ENCODE assay signal across 13 cellular contexts in the genomic region with DNA sequence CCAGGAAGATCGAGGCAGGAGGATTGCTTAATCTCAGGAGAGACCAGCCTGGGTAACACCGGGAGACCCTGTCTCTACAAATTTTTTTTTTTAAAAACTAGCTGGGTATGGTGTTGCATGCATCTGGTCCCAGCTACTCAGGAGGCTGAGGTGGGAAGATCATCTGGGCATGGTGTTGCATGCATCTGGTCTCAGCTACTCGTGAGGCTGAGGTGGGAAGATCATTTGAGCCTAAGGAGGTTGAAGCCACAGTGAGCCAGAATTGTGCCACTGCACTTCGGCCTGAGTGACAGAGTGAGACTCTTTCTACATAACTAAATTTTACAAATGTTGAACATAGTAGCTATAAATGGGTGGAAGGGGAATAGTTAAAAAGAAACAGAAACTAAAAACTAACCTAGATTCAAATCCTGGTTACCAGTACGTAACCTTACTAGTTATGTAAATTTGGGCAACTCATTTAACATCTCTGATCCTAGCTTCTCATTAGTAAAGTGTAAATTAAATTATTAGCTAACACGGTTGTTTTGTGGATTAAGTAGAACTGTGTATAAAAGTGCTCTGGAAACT. TPM values are rescaled to one million over a fixed set of nuclear protein-coding genes. Genes with fewer than 3 reads are reported as not detected.
DNase-seq lines count a peak whose midpoint lies in the region; ATAC-seq and TF ChIP-seq lines count a peak whose summit lies in the region.
"Had no signal": no experiment of that assay in that cellular context is flagged by ENCODE, and none has a peak within 500 bp of the region (broad histone marks: within the 10 kb centered on the region; RNA-seq: fewer than 3 reads in every experiment).

No MANE protein-coding gene starts in this region.

- H3K23me2 ChIP-seq in H9 (ENCODE audit: insufficient read length, low read depth, low read length, poor library complexity, severe bottlenecking), result no peaks in the 10 kb centered on the region

- H3K27ac ChIP-seq in CD4-positive, alpha-beta memory T cell (ENCODE audit: low read depth, low read length), result no peak overlapping the region
- no peak overlapping the region for H3K27ac ChIP-seq in H9 (ENCODE audit: insufficient read length, low read depth, low read length)
- H3K27ac ChIP-seq: thoracic aorta had no signal

- no peak overlapping the region for H2BK12ac ChIP-seq in H9 (ENCODE audit: insufficient read length, low read depth, low read length)

- CTCF ChIA-PET in CD4-positive, alpha-beta memory T cell (lab: Charles Lee; ENCODE audit: partially characterized antibody), result no interaction called here

- H3K36me3 Mint-ChIP-seq in CD4-positive, alpha-beta memory T cell, result peaks cover 24 to 45% of the 10 kb centered on the region in 2 donors
- peaks cover 5 to 18% (median 18%) of the 10 kb centered on the region in 3 experiments; a peak in 6 of 7 replicates for H3K36me3 Mint-ChIP-seq in H9 (ENCODE audit: insufficient read depth in 1 of 3, low read depth in 3 of 3)

- WGBS in H9 (ENCODE audit: extremely low coverage, insufficient read length, low lambda C conversion rate), result no CpG with 5 or more reads among the region's 6 CpGs

- H3K4me3 Mint-ChIP-seq in CD4-positive, alpha-beta memory T cell, result no peak overlapping the region
- H3K4me3 Mint-ChIP-seq in H9, result no peak overlapping the region

- H3K4me3 ChIP-seq in CD4-positive, alpha-beta memory T cell (ENCODE audit: low read length in 2 of 2), result no peak overlapping the region
- H3K4me3 ChIP-seq: thoracic aorta had no signal

- TF ChIP-seq CTCF in H9 (conservative IDR thresholded peaks at IDR 0.05), result no peak

- H2AFZ ChIP-seq in H9 (ENCODE audit: low read length), result no peak overlapping the region

- H3K18ac ChIP-seq in H9 (ENCODE audit: insufficient read length, low read depth, low read length), result no peak overlapping the region

- no peak overlapping the region for H2AK5ac ChIP-seq in H9 (ENCODE audit: insufficient read length, low read length)

- H3K27ac Mint-ChIP-seq in CD4-positive, alpha-beta memory T cell, result peak overlapping the region; percentile 44 to 59 (median 45)
- peak overlapping the region; percentile 37 to 81 (median 64); a peak in 5 of 7 replicates for H3K27ac Mint-ChIP-seq in H9

- H3K79me1 ChIP-seq in H9 (ENCODE audit: insufficient read depth, low read depth, low read length, poor library complexity, severe bottlenecking), result no peaks in the 10 kb centered on the region

- H3K9me3 ChIP-seq in CD4-positive, alpha-beta memory T cell (ENCODE audit: control insufficient read depth in 1 of 2, low read length in 2 of 2), result no peaks in the 10 kb centered on the region
- no peaks in the 10 kb centered on the region for H3K9me3 ChIP-seq in H9 (ENCODE audit: control insufficient read depth, low read depth, low read length)
- H3K9me3 ChIP-seq: thoracic aorta had no signal

- no peak overlapping the region for H3K4me2 ChIP-seq in H9 (ENCODE audit: insufficient read depth, insufficient read length, low read length)

- no peak overlapping the region for H3K4ac ChIP-seq in H9 (ENCODE audit: low read depth, low read length)

- peak; percentile 79 for ATAC-seq in GM19025 (IDR thresholded peaks at IDR 0.05; ENCODE audit: low read depth, unreplicated experiment)
- peak; percentile 91 for ATAC-seq in HG03354 (IDR thresholded peaks at IDR 0.05; ENCODE audit: poor library complexity, severe bottlenecking, unreplicated experiment)
- ATAC-seq: HCT116 had no signal

- H4K8ac ChIP-seq in H9 (replicated peaks; ENCODE audit: insufficient read length, low read depth, low read length), result no peak overlapping the region

- H3K23ac ChIP-seq in H9 (ENCODE audit: insufficient read length, low read depth, low read length), result no peak overlapping the region

- intact Hi-C loops in CD4-positive, alpha-beta memory T cell (cut with micrococcal nuclease), result no loop called here

- H2BK120ac ChIP-seq in H9 (ENCODE audit: low read depth, low read length, poor library complexity, severe bottlenecking), result no peak overlapping the region

- no peak for DNase-seq in CD4-positive, alpha-beta memory T cell
- DNase-seq in H9, result no peak
- no peak for DNase-seq in NCI-H2107 (lab: John Stamatoyannopoulos, UW)
- no peak for DNase-seq in NCI-H1105 (lab: John Stamatoyannopoulos, UW)
- no peak for DNase-seq in NCI-H82 treated with DMSO at 0.1 percent for 48 hours (lab: John Stamatoyannopoulos, UW; ENCODE audit: unreplicated experiment)
- DNase-seq in DMS79 (lab: John Stamatoyannopoulos, UW), result no peak
- DNase-seq: glutamatergic neuron, mammary epithelial cell, SW 1271 had no signal

- H3T11ph ChIP-seq in H9 (ENCODE audit: low read length), result no peak overlapping the region

- H3K27me3 ChIP-seq in CD4-positive, alpha-beta memory T cell (ENCODE audit: insufficient read depth, low read length), result no peaks in the 10 kb centered on the region
- no peaks in the 10 kb centered on the region for H3K27me3 ChIP-seq in H9 (ENCODE audit: insufficient read depth, low read length)

- no peak overlapping the region for H2BK15ac ChIP-seq in H9 (ENCODE audit: low read depth, low read length)

- H2BK20ac ChIP-seq in H9 (ENCODE audit: low read depth, low read length, poor library complexity, severe bottlenecking), result peak overlapping the region; percentile 3

- H2BK5ac ChIP-seq in H9 (ENCODE audit: insufficient read length, low read length), result no peak overlapping the region

- H3K9me3 Mint-ChIP-seq in CD4-positive, alpha-beta memory T cell, result no peaks in the 10 kb centered on the region
- peaks cover under 1 to 2% of the 10 kb centered on the region in 2 experiments; a peak in 1 of 5 replicates for H3K9me3 Mint-ChIP-seq in H9

- no peaks in the 10 kb centered on the region for H3K4me1 ChIP-seq in CD4-positive, alpha-beta memory T cell (ENCODE audit: insufficient read depth, low read length)
- 0 out of 2 replicates have a peak, but pooled peaks cover 3% of the 10 kb centered on the region for H3K4me1 ChIP-seq in H9 (ENCODE audit: insufficient read depth, low read length)

- peaks cover 6% of the 10 kb centered on the region for H3K36me3 ChIP-seq in CD4-positive, alpha-beta memory T cell (ENCODE audit: insufficient read depth, low read length)
- H3K36me3 ChIP-seq: thoracic aorta had no signal

- no peak overlapping the region for H4K91ac ChIP-seq in H9 (ENCODE audit: insufficient read length, low read depth, low read length)

- H3K4me1 Mint-ChIP-seq in CD4-positive, alpha-beta memory T cell, result peaks cover 0 to 6% (median 5%) of the 10 kb centered on the region in 4 donors
- peaks cover 29 to 38% of the 10 kb centered on the region in 2 experiments for H3K4me1 Mint-ChIP-seq in H9

- POLR2A ChIA-PET in CD4-positive, alpha-beta memory T cell (lab: Charles Lee; ENCODE audit: partially characterized antibody), result no interaction called here

- H4K5ac ChIP-seq in H9 (ENCODE audit: insufficient read length, low read depth, low read length), result no peak overlapping the region

- no peaks in the 10 kb centered on the region for H3K79me2 ChIP-seq in H9 (ENCODE audit: insufficient read depth, low read length)

- H4K20me1 ChIP-seq in H9 (ENCODE audit: control insufficient read depth, insufficient read depth, insufficient read length), result no peaks in the 10 kb centered on the region

- no peaks in the 10 kb centered on the region for H3K27me3 Mint-ChIP-seq in CD4-positive, alpha-beta memory T cell
- H3K27me3 Mint-ChIP-seq in H9 (ENCODE audit: low read depth), result no peaks in the 10 kb centered on the region

- no peak overlapping the region for H3K56ac ChIP-seq in H9 (ENCODE audit: insufficient read length, low read depth, low read length)

- H3K14ac ChIP-seq in H9 (ENCODE audit: insufficient read depth, low read length), result no peak overlapping the region

- no peak overlapping the region for H3K9ac ChIP-seq in H9 (ENCODE audit: extremely low read depth, insufficient read length, low read length)

RNA-seq across cellular contexts. Expression of a gene that starts 41.7 kb away (rescaled TPM):
- total RNA-seq in CD4-positive, alpha-beta memory T cell, result 10 to 100 TPM; 32.3 to 33.7 TPM
- polyA plus RNA-seq in CD4-positive, alpha-beta memory T cell, result 10 to 100 TPM; 12.5 to 13.2 TPM
- 14.5 and 17.9 TPM in 2 replicates for total RNA-seq in H9 (2021)
